ENCODE assay signal across 1 cellular context in genomic region chr21:35229290-35229689, GRCh38.
TF ChIP-seq lines count a peak whose summit lies in the region.

No MANE protein-coding gene starts in this region.

TF ChIP-seq in IMR-90, 13 proteins besides CTCF, POLR2A, EP300 and RAD21:
- TF ChIP-seq USF2 (IDR thresholded peaks at IDR 0.05; ENCODE audit: low read depth, low read length) (no peak), NFE2L2 (IDR thresholded peaks at IDR 0.05; ENCODE audit: low read depth, low read length) (no peak), CHD1 (IDR thresholded peaks at IDR 0.05; ENCODE audit: low read depth, low read length) (no peak), MAZ (IDR thresholded peaks at IDR 0.05; ENCODE audit: borderline replicate concordance, low read depth, low read length) (no peak), BHLHE40 (IDR thresholded peaks at IDR 0.05; ENCODE audit: low read depth, low read length) (no peak), MAFK (IDR thresholded peaks at IDR 0.05; ENCODE audit: low read depth, low read length) (no peak), CEBPB (IDR thresholded peaks at IDR 0.05; ENCODE audit: low read depth, low read length) (no peak), SMC3 (IDR thresholded peaks at IDR 0.05; ENCODE audit: low read depth, low read length) (no peak), RCOR1 (IDR thresholded peaks at IDR 0.05; ENCODE audit: insufficient replicate concordance, low read length) (no peak), RFX5 (IDR thresholded peaks at IDR 0.05; ENCODE audit: low read depth, low read length) (no peak), MXI1 (IDR thresholded peaks at IDR 0.05; ENCODE audit: borderline replicate concordance, low read depth, low read length) (no peak), ELK1 (IDR thresholded peaks at IDR 0.05; ENCODE audit: borderline replicate concordance, low read depth, low read length) (no peak), FOS (IDR thresholded peaks at IDR 0.05; ENCODE audit: low read depth, low read length) (no peak)
TF ChIP-seq in IMR-90: peak in this region for 0.
